Comparison of ENCODE assay signal across 15 cellular contexts in the genomic region with DNA sequence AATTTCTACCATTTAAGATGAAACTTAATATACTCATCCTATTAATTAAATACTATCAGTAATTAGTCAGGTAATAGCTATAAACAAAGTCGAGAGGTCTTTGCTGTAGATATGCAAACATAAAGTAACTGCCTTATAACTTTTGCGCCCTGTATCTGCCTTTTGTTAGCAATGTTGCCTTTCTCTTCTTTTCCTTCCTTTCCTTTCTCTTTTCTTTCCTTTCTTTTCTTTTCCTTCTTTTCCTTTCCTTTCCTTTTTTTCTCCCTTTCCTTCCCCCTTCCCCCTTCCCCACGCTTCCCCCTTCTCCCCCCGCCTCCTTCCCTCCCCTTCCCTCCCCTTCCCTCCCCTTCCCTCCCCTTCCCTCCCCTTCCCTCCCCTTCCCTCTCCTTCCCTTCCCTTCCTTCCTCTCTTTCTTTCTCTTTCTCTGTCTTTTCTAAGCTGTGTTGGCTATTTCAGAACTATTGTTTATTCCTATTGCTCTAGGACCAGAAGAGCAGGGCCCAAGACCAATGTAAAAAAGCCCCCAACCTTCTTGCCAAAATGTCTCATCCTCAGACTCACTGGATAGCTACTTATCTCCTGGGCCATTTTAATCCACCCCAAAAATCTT.
DNase-seq lines count a peak whose midpoint lies in the region; ATAC-seq and TF ChIP-seq lines count a peak whose summit lies in the region.
"Had no signal": no experiment of that assay in that cellular context is flagged by ENCODE, and none has a peak within 500 bp of the region (broad histone marks: within the 10 kb centered on the region; RNA-seq: fewer than 3 reads in every experiment).

No MANE protein-coding gene starts in this region.

- WGBS in psoas muscle, 3 donors: 80 to 85% (median 85%) methylated on average over 4 of the region's 4 CpGs

- no peaks in the 10 kb centered on the region for H3K27me3 ChIP-seq in SJCRH30
- no peaks in the 10 kb centered on the region for H3K27me3 ChIP-seq in psoas muscle (ENCODE audit: insufficient read depth in 3 of 3, low read length in 2 of 3)
- H3K27me3 ChIP-seq in H7 (ENCODE audit: control insufficient read depth, insufficient read depth, low read length): no peaks in the 10 kb centered on the region

- H3K4me1 ChIP-seq in SJCRH30 (peaks cover 36% of the 10 kb centered on the region), psoas muscle (peaks cover 27% of the 10 kb centered on the region)

- H3K9me3 ChIP-seq in SJCRH30 (replicated peaks) (no peaks in the 10 kb centered on the region; the same call in 1 of the 2 replicates), psoas muscle (no peaks in the 10 kb centered on the region)

- no peak overlapping the region for H3K4me3 ChIP-seq in SJCRH30
- H3K4me3 ChIP-seq in psoas muscle: no peak overlapping the region
- no peak overlapping the region for H3K4me3 ChIP-seq in H7 (ENCODE audit: insufficient read depth, low read depth, low read length)
- H3K4me3 ChIP-seq: GM23338 had no signal

- no peak for TF ChIP-seq CTCF in 22Rv1 (IDR thresholded peaks at IDR 0.05)
- no peak for TF ChIP-seq CTCF in psoas muscle (IDR thresholded peaks at IDR 0.05)

- no peak for ATAC-seq in psoas muscle
- ATAC-seq: GM23338 had no signal

- DNase-seq in SJCRH30 (no peak), psoas muscle (no peak), NCI-H2227 (lab: John Stamatoyannopoulos, UW; ENCODE audit: unreplicated experiment) (no peak), nucleus accumbens (lab: John Stamatoyannopoulos, UW) (no peak), H7 (no peak)
- DNase-seq: C1 segment of cervical spinal cord; Calu3; CD4-positive, alpha-beta memory T cell; COR-L47; DMS53; DMS79 treated with DMSO at 0.1 percent for 48 hours; GF-D8; HCEC 1CT had no signal

- H3K27ac ChIP-seq in 22Rv1: peak overlapping the region; percentile 97; the same call in 1 of the 2 replicates
- peak overlapping the region; percentile 78 for H3K27ac ChIP-seq in SJCRH30
- H3K27ac ChIP-seq in psoas muscle: peak overlapping the region; percentile 91

- intact Hi-C loops in psoas muscle (cut with DNase I): no loop called here

- H3K36me3 ChIP-seq in SJCRH30 (no peaks in the 10 kb centered on the region), psoas muscle (ENCODE audit: insufficient read depth in 1 of 2, low read depth in 1 of 2) (no peaks in the 10 kb centered on the region), H7 (replicated peaks; ENCODE audit: control insufficient read depth, insufficient read depth, low read length) (no peaks in the 10 kb centered on the region)
